Comparison of ENCODE assay signal across 8 cellular contexts in the genomic region with DNA sequence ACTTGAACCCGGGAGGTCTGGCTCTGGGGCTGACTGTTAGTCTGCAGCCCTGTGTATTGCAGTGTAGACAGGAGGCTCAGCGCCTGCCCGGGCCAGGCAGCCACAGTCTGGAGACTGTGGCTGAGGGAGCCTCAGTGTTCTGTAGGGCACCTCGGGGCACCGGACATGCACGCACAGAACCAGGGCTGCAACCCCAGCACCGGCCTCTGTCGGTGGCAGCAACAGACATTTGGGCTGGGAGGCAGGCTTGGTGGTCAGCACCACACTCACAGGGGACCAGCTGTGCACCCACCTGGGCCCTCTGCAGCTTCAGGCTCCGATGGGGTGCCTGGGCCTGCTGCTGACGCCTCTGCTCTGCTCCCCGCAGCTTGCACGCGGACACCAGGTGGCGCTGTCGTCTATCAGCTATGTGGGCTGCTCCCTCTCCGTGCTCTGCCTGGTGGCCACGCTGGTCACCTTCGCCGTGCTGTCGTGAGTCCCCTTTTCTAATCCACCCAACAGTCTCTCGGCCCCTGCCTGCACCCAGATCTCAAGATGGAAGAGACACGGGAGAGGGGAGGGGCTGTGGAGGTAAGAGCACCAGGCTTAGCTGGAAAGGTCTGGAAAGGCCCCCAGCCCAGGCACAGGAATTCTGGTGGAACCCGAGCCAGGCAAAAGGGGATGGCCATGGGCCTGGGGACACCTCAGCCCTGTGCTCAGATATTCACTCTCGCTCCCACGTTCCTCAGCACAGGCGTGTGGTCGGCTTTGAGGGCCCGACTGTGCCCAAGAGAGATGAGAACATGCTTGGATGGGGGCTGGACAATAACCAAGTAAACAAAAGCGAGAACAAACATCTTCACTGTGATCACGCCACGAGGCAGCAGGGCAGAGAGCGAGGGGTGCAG.
DNase-seq lines count a peak whose midpoint lies in the region; ATAC-seq, FAIRE-seq and TF ChIP-seq lines count a peak whose summit lies in the region.

No MANE protein-coding gene starts in this region.

- DNase-seq in GM12865 (ENCODE audit: low read depth) (peak; percentile 87), NCI-H1105 treated with DMSO at 0.1 percent for 48 hours (lab: John Stamatoyannopoulos, UW) (peak; percentile 68), UCSD-AML1 (lab: John Stamatoyannopoulos, UW; ENCODE audit: unreplicated experiment) (peak; percentile 82), GM12878 (ENCODE audit: low read depth, low spot score) (no peak), iPS DF 6.9 (ENCODE audit: low read depth, low spot score) (peak; percentile 94), NCI-H524 treated with DMSO at 0.1 percent for 48 hours (lab: John Stamatoyannopoulos, UW) (no peak)
- peak; percentile 53 to 75 for DNase-seq in stimulated activated CD4-positive, alpha-beta T cell treated with anti-CD3 and anti-CD28 coated beads, Interleukin-15, amount 100 ng/mL, for 1 hour (ENCODE audit: low read depth in 1 of 2, low spot score in 1 of 2)

- peaks cover 46% of the 10 kb centered on the region for H3K4me1 ChIP-seq in GM12878 (ENCODE audit: control insufficient read depth, insufficient read depth, low read length)
- no peaks in the 10 kb centered on the region for H3K4me1 ChIP-seq in iPS DF 6.9 (ENCODE audit: control insufficient read depth, insufficient read depth, low read length)

- 34% methylated on average over 31 of the region's 32 CpGs for WGBS in GM12878 (ENCODE audit: insufficient coverage, insufficient replicate concordance, low lambda C conversion rate, missing lambda C conversion rate)
- WGBS in iPS DF 6.9 (ENCODE audit: insufficient coverage, insufficient read length) = no CpG with 5 or more reads among the region's 32 CpGs

- H3K4me2 ChIP-seq in GM12878 (ENCODE audit: control insufficient read depth, insufficient read depth) = peak overlapping the region; percentile 22; the same call in 1 of the 2 replicates

- H3K27ac ChIP-seq in GM12878 (ENCODE audit: control insufficient read depth, insufficient read depth) (no peak overlapping the region), iPS DF 6.9 (ENCODE audit: low read length) (no peak overlapping the region)

- RAD21 ChIA-PET in GM12878 (lab: Charles Lee; ENCODE audit: unreplicated experiment) = interaction anchor here (0.7 to 4.5 kb wide), 25 partner anchors 9 to 731 kb away, joined by 3 to 101 read pairs (median 4); no protein-coding TSS in a partner anchor

- TF ChIP-seq RAD21 in GM12878 (IDR thresholded peaks at IDR 0.05; ENCODE audit: insufficient read depth, low read depth, low read length) = peak; percentile 84

- H2AFZ ChIP-seq in GM12878 (ENCODE audit: control insufficient read depth, low read depth, low read length) = peak overlapping the region; percentile 56; the same call in 1 of the 2 replicates

- TF ChIP-seq POLR2A in GM12878 (IDR thresholded peaks at IDR 0.05; ENCODE audit: low read depth, low read length) = no peak

- SMC1A ChIA-PET in GM12878 (lab: Charles Lee; ENCODE audit: uncharacterized antibody, unreplicated experiment) = interaction anchor here (0.7 to 6.4 kb wide), 21 partner anchors 9 to 350 kb away, joined by 3 to 86 read pairs (median 5); a partner anchor contains a TSS

- no peak overlapping the region for H3K9ac ChIP-seq in GM12878 (ENCODE audit: control insufficient read depth, insufficient read depth, low read length)

- TF ChIP-seq CTCF in GM12865 (IDR thresholded peaks at IDR 0.05; ENCODE audit: insufficient read depth, low read depth, low read length, missing control alignments) (peak; percentile 96), GM12878 (IDR thresholded peaks at IDR 0.05 in 2 of 3, conservative IDR thresholded peaks at IDR 0.05 in 1 of 3; ENCODE audit: control insufficient read depth in 2 of 3, extremely low read depth in 1 of 3, insufficient read depth in 1 of 3, low read depth in 3 of 3, low read length in 3 of 3) (peak; percentile 92 to 96 (median 95))

- CTCF ChIA-PET in GM12878 (lab: Yijun Ruan, JAX) = interaction anchor here (0.7 to 5.8 kb wide), 31 partner anchors 10 to 731 kb away, joined by 3 to 198 read pairs (median 4); no protein-coding TSS in a partner anchor

- POLR2A ChIA-PET in GM12878 (lab: Charles Lee) = interaction anchor here (2.0 to 3.8 kb wide), 2 partner anchors 12 to 27 kb away, joined by 8 to 16 read pairs; no protein-coding TSS in a partner anchor

- H3K36me3 ChIP-seq in GM12878 (ENCODE audit: control insufficient read depth in 2 of 2, insufficient read depth in 2 of 2, low read length in 1 of 2) = no peaks in the 10 kb centered on the region
- no peaks in the 10 kb centered on the region; the same call in 1 of the 2 replicates for H3K36me3 ChIP-seq in iPS DF 6.9 (ENCODE audit: control insufficient read depth, insufficient read depth, low read length)

- peak; percentile 58 for ATAC-seq in HG02571 (IDR thresholded peaks at IDR 0.05; ENCODE audit: unreplicated experiment)
- peak; percentile 88 for ATAC-seq in GM12878

- in situ Hi-C loops in GM12878 (cut with MboI) = loop anchor here (10.0 kb wide), 1 partner anchor 720 kb away; a partner anchor contains a TSS

- H4K20me1 ChIP-seq in GM12878 (ENCODE audit: control insufficient read depth, insufficient read depth) = no peaks in the 10 kb centered on the region

- no peaks in the 10 kb centered on the region for H3K27me3 ChIP-seq in GM12878 (replicated peaks in 1 of 2; ENCODE audit: control insufficient read depth in 2 of 2, insufficient read depth in 2 of 2, low read length in 1 of 2)
- H3K27me3 ChIP-seq in iPS DF 6.9 (ENCODE audit: control insufficient read depth, insufficient read depth, low read length) = no peaks in the 10 kb centered on the region

- intact Hi-C loops in GM12878 (cut with micrococcal nuclease; ENCODE audit: unreplicated experiment) = loop anchor here (1.0 to 5.0 kb wide), 3 partner anchors 28 to 350 kb away; no protein-coding TSS in a partner anchor

- no peak for TF ChIP-seq EP300 in GM12878 (IDR thresholded peaks at IDR 0.05; ENCODE audit: borderline replicate concordance in 1 of 2, control insufficient read depth in 1 of 2, low read depth in 2 of 2, low read length in 2 of 2)

- BruUV-seq in GM12878 (replicated peaks; lab: Mats Ljungman, UMichigan) = no TSS peak

- H3K9me3 ChIP-seq in GM12878 (replicated peaks; ENCODE audit: control insufficient read depth, insufficient read depth, low read length) (no peaks in the 10 kb centered on the region; the same call in 2 of the 3 replicates), iPS DF 6.9 (ENCODE audit: control insufficient read depth, insufficient read depth, low read length) (no peaks in the 10 kb centered on the region)

- peak; percentile 54 for FAIRE-seq in GM12878 (lab: Jason Lieb, UNC)

- no peaks in the 10 kb centered on the region; the same call in 1 of the 2 replicates for H3K79me2 ChIP-seq in GM12878 (ENCODE audit: control insufficient read depth, insufficient read depth, low read length)

- no peak overlapping the region for H3K4me3 ChIP-seq in GM12865 (ENCODE audit: low read depth, low read length)
- no peak overlapping the region for H3K4me3 ChIP-seq in GM12878
- no peak overlapping the region for H3K4me3 ChIP-seq in iPS DF 6.9 (ENCODE audit: low read length)

TF ChIP-seq in GM12878, 131 proteins besides CTCF, POLR2A, EP300 and RAD21 (continues in another document):
- peak in 1 of 2 experiments; percentile 47; a peak in 1 of 4 replicates for TF ChIP-seq BHLHE40 (IDR thresholded peaks at IDR 0.05; ENCODE audit: borderline replicate concordance in 1 of 2, low read depth in 2 of 2, low read length in 1 of 2)
- TF ChIP-seq SMC3 (IDR thresholded peaks at IDR 0.05; ENCODE audit: borderline replicate concordance, low read length) = peak; percentile 91
- TF ChIP-seq RELA (IDR thresholded peaks at IDR 0.05; ENCODE audit: borderline replicate concordance, partially characterized antibody) = peak; percentile 22
- peak; percentile 61; the same call in 1 of the 2 replicates for TF ChIP-seq SMARCA5 (IDR thresholded peaks at IDR 0.05)
- TF ChIP-seq, protein P1, sequence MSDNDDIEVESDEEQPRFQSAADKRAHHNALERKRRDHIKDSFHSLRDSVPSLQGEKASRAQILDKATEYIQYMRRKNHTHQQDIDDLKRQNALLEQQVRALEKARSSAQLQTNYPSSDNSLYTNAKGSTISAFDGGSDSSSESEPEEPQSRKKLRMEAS (IDR thresholded peaks at IDR 0.05; ENCODE audit: low read depth, low read length) = 0 out of 2 replicates have a peak, but pooled peaks have one; percentile 31
- TF ChIP-seq TCF12 (IDR thresholded peaks at IDR 0.05; ENCODE audit: low read depth, low read length) = peak; percentile 58; the same call in 1 of the 2 replicates
- TF ChIP-seq YY1 (IDR thresholded peaks at IDR 0.05; ENCODE audit: low read depth, low read length) = peak; percentile 58; the same call in 1 of the 2 replicates
- TF ChIP-seq, protein P2, sequence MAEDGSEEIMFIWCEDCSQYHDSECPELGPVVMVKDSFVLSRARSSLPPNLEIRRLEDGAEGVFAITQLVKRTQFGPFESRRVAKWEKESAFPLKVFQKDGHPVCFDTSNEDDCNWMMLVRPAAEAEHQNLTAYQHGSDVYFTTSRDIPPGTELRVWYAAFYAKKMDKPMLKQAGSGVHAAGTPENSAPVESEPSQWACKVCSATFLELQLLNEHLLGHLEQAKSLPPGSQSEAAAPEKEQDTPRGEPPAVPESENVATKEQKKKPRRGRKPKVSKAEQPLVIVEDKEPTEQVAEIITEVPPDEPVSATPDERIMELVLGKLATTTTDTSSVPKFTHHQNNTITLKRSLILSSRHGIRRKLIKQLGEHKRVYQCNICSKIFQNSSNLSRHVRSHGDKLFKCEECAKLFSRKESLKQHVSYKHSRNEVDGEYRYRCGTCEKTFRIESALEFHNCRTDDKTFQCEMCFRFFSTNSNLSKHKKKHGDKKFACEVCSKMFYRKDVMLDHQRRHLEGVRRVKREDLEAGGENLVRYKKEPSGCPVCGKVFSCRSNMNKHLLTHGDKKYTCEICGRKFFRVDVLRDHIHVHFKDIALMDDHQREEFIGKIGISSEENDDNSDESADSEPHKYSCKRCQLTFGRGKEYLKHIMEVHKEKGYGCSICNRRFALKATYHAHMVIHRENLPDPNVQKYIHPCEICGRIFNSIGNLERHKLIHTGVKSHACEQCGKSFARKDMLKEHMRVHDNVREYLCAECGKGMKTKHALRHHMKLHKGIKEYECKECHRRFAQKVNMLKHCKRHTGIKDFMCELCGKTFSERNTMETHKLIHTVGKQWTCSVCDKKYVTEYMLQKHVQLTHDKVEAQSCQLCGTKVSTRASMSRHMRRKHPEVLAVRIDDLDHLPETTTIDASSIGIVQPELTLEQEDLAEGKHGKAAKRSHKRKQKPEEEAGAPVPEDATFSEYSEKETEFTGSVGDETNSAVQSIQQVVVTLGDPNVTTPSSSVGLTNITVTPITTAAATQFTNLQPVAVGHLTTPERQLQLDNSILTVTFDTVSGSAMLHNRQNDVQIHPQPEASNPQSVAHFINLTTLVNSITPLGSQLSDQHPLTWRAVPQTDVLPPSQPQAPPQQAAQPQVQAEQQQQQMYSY (CRISPR knock-in tag; IDR thresholded peaks at IDR 0.05) = no peak
- TF ChIP-seq PAX5 (IDR thresholded peaks at IDR 0.05; ENCODE audit: borderline replicate concordance, low read depth, low read length) = 0 out of 2 replicates have a peak, but pooled peaks have one; percentile 27
- peak; percentile 67; the same call in 1 of the 2 replicates for TF ChIP-seq LARP7 (IDR thresholded peaks at IDR 0.05)
- TF ChIP-seq IRF4 (IDR thresholded peaks at IDR 0.05; ENCODE audit: low read depth, low read length) = 0 out of 2 replicates have a peak, but pooled peaks have one; percentile 64

Comparison
In these comparisons a context has a peak if more than half of its experiments do, and no peak if none do; other contexts are left out.
1. DNase-seq: peak in GM12865 (single experiment), NCI-H1105 treated with DMSO at 0.1 percent for 48 hours (single experiment), UCSD-AML1 (single experiment), iPS DF 6.9 (single experiment) and stimulated activated CD4-positive, alpha-beta T cell treated with anti-CD3 and anti-CD28 coated beads, Interleukin-15, amount 100 ng/mL, for 1 hour (2 of 2); none in GM12878 (single experiment) and NCI-H524 treated with DMSO at 0.1 percent for 48 hours (single experiment).